8 cellular contexts compared by ENCODE assay signal in the genomic region with DNA sequence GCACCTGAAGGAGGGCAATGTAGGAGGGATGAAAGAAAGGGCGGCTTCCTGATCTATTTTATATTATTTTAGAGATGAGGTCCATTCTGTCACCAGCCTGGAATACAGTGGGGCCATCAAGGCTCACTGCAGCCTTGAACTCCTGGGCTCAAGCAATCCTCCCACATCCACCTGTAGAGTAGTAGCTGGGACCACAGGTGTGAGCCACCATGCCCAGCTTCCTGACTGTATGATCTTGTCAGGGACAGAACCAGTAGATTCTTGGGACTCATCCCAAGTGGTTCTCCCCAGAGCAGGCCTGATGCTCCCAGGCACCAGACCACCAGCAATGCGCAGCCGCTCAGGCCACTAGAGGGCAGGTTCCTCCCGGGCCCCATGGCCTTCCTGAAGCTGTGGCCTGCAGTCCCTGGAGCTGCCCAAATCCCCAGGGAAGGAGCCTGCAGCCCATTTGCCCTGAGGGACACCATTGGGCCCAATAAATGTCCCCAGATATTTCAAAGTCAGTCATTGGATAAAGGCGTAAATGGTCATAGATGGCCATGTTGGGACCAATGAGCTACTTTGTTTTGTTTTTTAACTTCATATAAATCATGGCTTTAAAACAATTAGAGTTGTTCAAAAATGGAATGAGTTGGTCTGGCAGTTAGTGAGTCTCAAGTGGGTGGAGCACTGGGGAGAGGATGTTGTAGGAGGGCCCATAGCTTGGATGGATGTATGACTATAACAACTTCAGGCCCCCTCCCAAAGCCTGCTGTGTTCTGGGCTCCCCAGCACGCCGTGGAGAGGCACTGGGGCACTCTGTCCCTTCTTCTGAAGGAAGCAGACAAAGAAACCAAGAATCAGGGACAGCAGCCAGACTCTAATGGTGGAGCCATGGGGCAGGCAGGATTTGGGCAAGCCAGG. TPM values are rescaled to one million over a fixed set of nuclear protein-coding genes. Genes with fewer than 3 reads are reported as not detected.
DNase-seq lines count a peak whose midpoint lies in the region; ATAC-seq and TF ChIP-seq lines count a peak whose summit lies in the region.

No MANE protein-coding gene starts in this region.

- no peaks in the 10 kb centered on the region for H3K27me3 Mint-ChIP-seq in activated CD4-positive, alpha-beta memory T cell treated with anti-CD3 and anti-CD28 coated beads for 36 hours

- ATAC-seq in GM18505 (IDR thresholded peaks at IDR 0.05; ENCODE audit: unreplicated experiment): no peak
- ATAC-seq in GM18520 (IDR thresholded peaks at IDR 0.05; ENCODE audit: unreplicated experiment): no peak

- H3K4me1 Mint-ChIP-seq in activated CD4-positive, alpha-beta memory T cell treated with anti-CD3 and anti-CD28 coated beads for 36 hours (ENCODE audit: low read depth): no peaks in the 10 kb centered on the region

- DNase-seq in activated T-cell treated with anti-CD3 and anti-CD28 coated beads for 24 hours (ENCODE audit: low read depth) (peak; percentile 11), activated T-cell treated with anti-CD3 and anti-CD28 coated beads for 4 hours (no peak), NCI-H2081 (lab: John Stamatoyannopoulos, UW) (peak; percentile 49 to 68), fibroblast of peridontal ligament (ENCODE audit: extremely low read depth) (peak; percentile 16), nucleus accumbens (lab: John Stamatoyannopoulos, UW) (peak in 37 of 56 donors; percentile 23 to 81 (median 48))
- DNase-seq in activated CD4-positive, alpha-beta memory T cell treated with anti-CD3 and anti-CD28 coated beads for 36 hours: peak; percentile 59

- no peaks in the 10 kb centered on the region for H3K36me3 Mint-ChIP-seq in activated CD4-positive, alpha-beta memory T cell treated with anti-CD3 and anti-CD28 coated beads for 36 hours

- no peak overlapping the region for H3K4me3 Mint-ChIP-seq in activated CD4-positive, alpha-beta memory T cell treated with anti-CD3 and anti-CD28 coated beads for 36 hours

- intact Hi-C loops in activated CD4-positive, alpha-beta memory T cell treated with anti-CD3 and anti-CD28 coated beads for 36 hours (cut with micrococcal nuclease): loop anchor here (1.0 kb wide), 1 partner anchor 105 kb away; no protein-coding TSS in a partner anchor

- CTCF ChIA-PET in activated CD4-positive, alpha-beta memory T cell treated with anti-CD3 and anti-CD28 coated beads for 36 hours (lab: Charles Lee): interaction anchor here (0.7 to 4.5 kb wide), 19 partner anchors 9 to 140 kb away, joined by 3 to 72 read pairs (median 4); a partner anchor contains a TSS

- no peak for TF ChIP-seq POLR2A in GM18505 (IDR thresholded peaks at IDR 0.05; ENCODE audit: borderline replicate concordance, extremely low read depth, insufficient read depth, insufficient read length)

- H3K27ac Mint-ChIP-seq in activated CD4-positive, alpha-beta memory T cell treated with anti-CD3 and anti-CD28 coated beads for 36 hours: no peak overlapping the region

- POLR2A ChIA-PET in activated CD4-positive, alpha-beta memory T cell treated with anti-CD3 and anti-CD28 coated beads for 36 hours (lab: Charles Lee): no interaction called here

- H3K9me3 Mint-ChIP-seq in activated CD4-positive, alpha-beta memory T cell treated with anti-CD3 and anti-CD28 coated beads for 36 hours: no peaks in the 10 kb centered on the region

RNA-seq across cellular contexts. Expression of a gene that starts 44.7 kb away (rescaled TPM):
- under 1 TPM in 1 of 2 experiments, not detected in 1; 0.27 TPM for total RNA-seq in activated CD4-positive, alpha-beta memory T cell treated with anti-CD3 and anti-CD28 coated beads for 36 hours
